8 cellular contexts compared by ENCODE assay signal in genomic region chr6:53547815-53548496, GRCh38. TPM values are rescaled to one million over a fixed set of nuclear protein-coding genes. Genes with fewer than 3 reads are reported as not detected.
DNase-seq lines count a peak whose midpoint lies in the region; ATAC-seq and TF ChIP-seq lines count a peak whose summit lies in the region.

No MANE protein-coding gene starts in this region.

- peak overlapping the region; percentile 81 for H3K4me3 Mint-ChIP-seq in T-helper 1 cell treated with Interleukin-12 subunit alpha and Interleukin-12 subunit beta and Interleukin-4 antibody, amounts not matched to agents 30 μg/mL and 1 μg/mL, for 36 hours

- 1% methylated on average over 57 of the region's 57 CpGs for WGBS in right cardiac atrium

- peak overlapping the region; percentile 78 for H3K27ac Mint-ChIP-seq in T-helper 1 cell treated with Interleukin-12 subunit alpha and Interleukin-12 subunit beta and Interleukin-4 antibody, amounts not matched to agents 30 μg/mL and 1 μg/mL, for 36 hours

- H3K27me3 Mint-ChIP-seq in T-helper 1 cell treated with Interleukin-12 subunit alpha and Interleukin-12 subunit beta and Interleukin-4 antibody, amounts not matched to agents 30 μg/mL and 1 μg/mL, for 36 hours (ENCODE audit: low read depth): peaks cover 21% of the 10 kb centered on the region

- peak; percentile 73 for DNase-seq in NCI-H1694 (lab: John Stamatoyannopoulos, UW)
- peak; percentile 80 to 99 (median 97) for DNase-seq in anterior cingulate cortex (lab: John Stamatoyannopoulos, UW)
- peak; percentile 99 for DNase-seq in right cardiac atrium
- peak; percentile 91 for DNase-seq in pulmonary artery endothelial cell (ENCODE audit: low read depth, low spot score)
- DNase-seq in uterus: peak; percentile 97

- H3K27ac ChIP-seq in right cardiac atrium (ENCODE audit: low read length) (peak overlapping the region; percentile 91), uterus (peak overlapping the region; percentile 89 to 96)

- H3K9me3 ChIP-seq in right cardiac atrium (ENCODE audit: control insufficient read depth, low read length) (no peaks in the 10 kb centered on the region), uterus (no peaks in the 10 kb centered on the region)

- TF ChIP-seq CTCF in uterus (IDR thresholded peaks at IDR 0.05): peak in 2 of 4 experiments; percentile 47

- ATAC-seq in HG02884 (IDR thresholded peaks at IDR 0.05; ENCODE audit: unreplicated experiment): peak; percentile 69
- ATAC-seq in right cardiac atrium: peak; percentile 98

- no peaks in the 10 kb centered on the region for H3K9me3 Mint-ChIP-seq in T-helper 1 cell treated with Interleukin-12 subunit alpha and Interleukin-12 subunit beta and Interleukin-4 antibody, amounts not matched to agents 30 μg/mL and 1 μg/mL, for 36 hours

- no peaks in the 10 kb centered on the region for H3K27me3 ChIP-seq in right cardiac atrium (ENCODE audit: control insufficient read depth, insufficient read depth)
- no peaks in the 10 kb centered on the region for H3K27me3 ChIP-seq in uterus

- peaks cover 4% of the 10 kb centered on the region for H3K4me1 ChIP-seq in right cardiac atrium (ENCODE audit: control insufficient read depth, insufficient read depth, low read length)
- H3K4me1 ChIP-seq in uterus: no peaks in the 10 kb centered on the region

- peaks cover 6% of the 10 kb centered on the region for H3K36me3 Mint-ChIP-seq in T-helper 1 cell treated with Interleukin-12 subunit alpha and Interleukin-12 subunit beta and Interleukin-4 antibody, amounts not matched to agents 30 μg/mL and 1 μg/mL, for 36 hours (ENCODE audit: low read depth)

- peak overlapping the region; percentile 46 for H3K4me3 ChIP-seq in right cardiac atrium (ENCODE audit: low read length)
- H3K4me3 ChIP-seq in uterus: peak overlapping the region; percentile 55 to 69

- TF ChIP-seq POLR2A in GM15510 (IDR thresholded peaks at IDR 0.05; ENCODE audit: borderline replicate concordance, extremely low read depth, insufficient read length): peak; percentile 62
- TF ChIP-seq POLR2A in uterus (IDR thresholded peaks at IDR 0.05): peak; percentile 56 to 86

- intact Hi-C loops in right cardiac atrium (cut with DNase I): loop anchor here in 3 of 4 donors (5.0 to 10.0 kb wide), 2 partner anchors 97 to 99 kb away; no protein-coding TSS in a partner anchor
- intact Hi-C loops in uterus (cut with DNase I; ENCODE audit: low total_unique reads): loop anchor here (10.0 kb wide), 1 partner anchor 247 kb away; the partner anchor contains the start of gene LRRC1

- no peaks in the 10 kb centered on the region for H3K36me3 ChIP-seq in uterus

- peaks cover 39% of the 10 kb centered on the region for H3K4me1 Mint-ChIP-seq in T-helper 1 cell treated with Interleukin-12 subunit alpha and Interleukin-12 subunit beta and Interleukin-4 antibody, amounts not matched to agents 30 μg/mL and 1 μg/mL, for 36 hours (ENCODE audit: low read depth)

RNA-seq across cellular contexts. Expression of gene GCLC, which starts 3.1 kb away (rescaled TPM):
- 10 to 100 TPM; 20.1 to 29.9 (median 23.8) TPM for total RNA-seq in right cardiac atrium
- 9.8 TPM for polyA plus RNA-seq in right cardiac atrium
- 17.4 and 20.8 TPM in 2 replicates for total RNA-seq in pulmonary artery endothelial cell
- 10 to 100 TPM; 20.0 to 41.0 (median 32.7) TPM for total RNA-seq in uterus

Comparison
In these comparisons a context has a peak if more than half of its experiments do, and no peak if none do; other contexts are left out.
1. Peak in every context shown above with its lines: DNase-seq, ATAC-seq, H3K4me3 ChIP-seq and H3K27ac ChIP-seq.